8 cellular contexts compared by ENCODE assay signal in the genomic region with DNA sequence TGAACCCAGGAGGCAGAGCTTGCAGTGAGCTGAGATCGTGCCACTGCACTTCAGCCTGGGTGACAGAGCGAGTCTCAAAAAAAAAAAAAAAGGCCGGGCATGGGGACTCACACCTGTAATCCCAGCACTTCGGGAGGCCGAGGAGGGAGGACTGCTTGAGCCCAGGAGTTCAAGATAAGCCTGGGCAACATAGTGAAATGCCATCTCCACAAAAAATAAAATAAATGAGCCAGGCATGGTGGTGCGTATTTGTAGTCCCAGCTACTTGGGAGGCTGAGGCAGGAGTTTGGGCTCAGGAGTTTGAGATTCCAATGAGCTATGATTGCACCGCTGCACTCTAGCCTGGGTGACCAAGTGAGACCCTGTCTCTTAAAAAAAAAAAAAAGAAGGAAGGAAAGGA. TPM values are rescaled to one million over a fixed set of nuclear protein-coding genes. Genes with fewer than 3 reads are reported as not detected.
DNase-seq lines count a peak whose midpoint lies in the region; ATAC-seq, FAIRE-seq and TF ChIP-seq lines count a peak whose summit lies in the region.
"Not testable (repeated sequence)": the region's sequence is repeated elsewhere in the genome, so short reads cannot be mapped to it uniquely, and the experiment has no call there.

No MANE protein-coding gene starts in this region.

- H3K9me3 Mint-ChIP-seq in activated CD4-positive, alpha-beta memory T cell treated with anti-CD3 and anti-CD28 coated beads, Interleukin-2, amount 10 ng/mL, durations not matched to agents 7 days and 5 days; natural killer cell; stimulated activated naive CD8-positive, alpha-beta T cell treated with anti-CD3 and anti-CD28 coated beads, Interleukin-15, Interleukin-2, amounts not matched to agents 100 ng/mL and 50 ng/mL, for 24 hours: not testable (repeated sequence)

- not testable (repeated sequence) for H2AFZ ChIP-seq in ACC112 (ENCODE audit: low read length, unreplicated experiment); GM12878 (ENCODE audit: control insufficient read depth, low read depth, low read length)

- peak overlapping the region; percentile 17; the same call in 1 of the 2 replicates for H3K4me2 ChIP-seq in GM12878 (ENCODE audit: control insufficient read depth, insufficient read depth)

- in situ Hi-C loops in GM12878 (cut with MboI), result not testable (repeated sequence)

- 97% methylated on average over 6 of the region's 7 CpGs for WGBS in GM12878 (ENCODE audit: insufficient coverage, insufficient replicate concordance, low lambda C conversion rate, missing lambda C conversion rate)

- SMC1A ChIA-PET in GM12878 (lab: Charles Lee; ENCODE audit: uncharacterized antibody, unreplicated experiment), result interaction anchor here (1.0 kb wide), 1 partner anchor 23 kb away, joined by 3 read pairs; no protein-coding TSS in a partner anchor

- FAIRE-seq in GM12878 (lab: Jason Lieb, UNC), result not testable (repeated sequence)

- TF ChIP-seq CTCF in RWPE1 (conservative IDR thresholded peaks at IDR 0.05; ENCODE audit: low read depth); GM12878 (IDR thresholded peaks at IDR 0.05 in 2 of 3, conservative IDR thresholded peaks at IDR 0.05 in 1 of 3; ENCODE audit: control insufficient read depth in 2 of 3, extremely low read depth in 1 of 3, insufficient read depth in 1 of 3, low read depth in 3 of 3, low read length in 3 of 3); fibroblast of villous mesenchyme (IDR thresholded peaks at IDR 0.05; ENCODE audit: insufficient read depth, low read depth, low read length); natural killer cell (IDR thresholded peaks at IDR 0.05): not testable (repeated sequence)

- H3K4me3 ChIP-seq in ACC112 (ENCODE audit: low read depth, low read length) (0 out of 2 replicates have a peak overlapping the region, but pooled peaks have one; percentile 45), HUES48 (ENCODE audit: low read depth, low read length) (peak overlapping the region; percentile 97; the same call in 1 of the 2 replicates), fibroblast of villous mesenchyme (ENCODE audit: low read depth, low read length) (peak overlapping the region; percentile 72)
- H3K4me3 ChIP-seq in GM12878, result not testable (repeated sequence)

- H3K27ac Mint-ChIP-seq in activated CD4-positive, alpha-beta memory T cell treated with anti-CD3 and anti-CD28 coated beads, Interleukin-2, amount 10 ng/mL, durations not matched to agents 7 days and 5 days; natural killer cell; stimulated activated naive CD8-positive, alpha-beta T cell treated with anti-CD3 and anti-CD28 coated beads, Interleukin-15, Interleukin-2, amounts not matched to agents 100 ng/mL and 50 ng/mL, for 24 hours: not testable (repeated sequence)

- not testable (repeated sequence) for H3K79me2 ChIP-seq in ACC112 (ENCODE audit: control insufficient read depth, insufficient read depth, low read length, unreplicated experiment); GM12878 (ENCODE audit: control insufficient read depth, insufficient read depth, low read length)

- not testable (repeated sequence) for BruUV-seq in GM12878 (replicated peaks; lab: Mats Ljungman, UMichigan)

- not testable (repeated sequence) for DNase-seq in RWPE1 (ENCODE audit: low spot score); activated CD4-positive, alpha-beta memory T cell treated with anti-CD3 and anti-CD28 coated beads, Interleukin-2, amount 10 ng/mL, durations not matched to agents 7 days and 5 days; GM12878 (ENCODE audit: low read depth, low spot score); fibroblast of villous mesenchyme (ENCODE audit: low read depth); natural killer cell

- TF ChIP-seq RAD21 in GM12878 (IDR thresholded peaks at IDR 0.05; ENCODE audit: insufficient read depth, low read depth, low read length), result not testable (repeated sequence)

- not testable (repeated sequence) for H3K36me3 Mint-ChIP-seq in activated CD4-positive, alpha-beta memory T cell treated with anti-CD3 and anti-CD28 coated beads, Interleukin-2, amount 10 ng/mL, durations not matched to agents 7 days and 5 days (ENCODE audit: low read depth); natural killer cell
- H3K36me3 Mint-ChIP-seq in stimulated activated naive CD8-positive, alpha-beta T cell treated with anti-CD3 and anti-CD28 coated beads, Interleukin-15, Interleukin-2, amounts not matched to agents 100 ng/mL and 50 ng/mL, for 24 hours (ENCODE audit: low read depth), result peaks cover 35% of the 10 kb centered on the region

- not testable (repeated sequence) for TF ChIP-seq EP300 in GM12878 (IDR thresholded peaks at IDR 0.05; ENCODE audit: borderline replicate concordance in 1 of 2, control insufficient read depth in 1 of 2, low read depth in 2 of 2, low read length in 2 of 2)

- H3K36me3 ChIP-seq in ACC112 (ENCODE audit: insufficient read depth, low read length); GM12878 (ENCODE audit: control insufficient read depth in 2 of 2, insufficient read depth in 2 of 2, low read length in 1 of 2): not testable (repeated sequence)
- H3K36me3 ChIP-seq in HUES48 (ENCODE audit: control insufficient read depth, insufficient read depth, low read length), result peaks cover 40% of the 10 kb centered on the region

- not testable (repeated sequence) for ATAC-seq in GM12878, natural killer cell

- not testable (repeated sequence) for TF ChIP-seq POLR2A in GM12878 (IDR thresholded peaks at IDR 0.05; ENCODE audit: low read depth, low read length)

- not testable (repeated sequence) for H3K9me3 ChIP-seq in HUES48 (ENCODE audit: control insufficient read depth, insufficient read depth, low read length); GM12878 (replicated peaks; ENCODE audit: control insufficient read depth, insufficient read depth, low read length)

- not testable (repeated sequence) for H4K20me1 ChIP-seq in GM12878 (ENCODE audit: control insufficient read depth, insufficient read depth)

- not testable (repeated sequence) for H3K9ac ChIP-seq in HUES48 (ENCODE audit: low read depth, low read length); GM12878 (ENCODE audit: control insufficient read depth, insufficient read depth, low read length)

- RAD21 ChIA-PET in GM12878 (lab: Charles Lee; ENCODE audit: unreplicated experiment), result not testable (repeated sequence)

- not testable (repeated sequence) for H3K27ac ChIP-seq in ACC112 (ENCODE audit: low read depth, low read length); HUES48 (ENCODE audit: low read depth, low read length); GM12878 (ENCODE audit: control insufficient read depth, insufficient read depth)
- H3K27ac ChIP-seq in RWPE1, result peak overlapping the region; percentile 18; the same call in 1 of the 2 replicates

- intact Hi-C loops in GM12878 (cut with micrococcal nuclease; ENCODE audit: unreplicated experiment), result loop anchor here (2.0 kb wide), 1 partner anchor 32 kb away; a partner anchor contains a TSS
- intact Hi-C loops in natural killer cell (cut with micrococcal nuclease), result not testable (repeated sequence)

- H3K27me3 Mint-ChIP-seq in activated CD4-positive, alpha-beta memory T cell treated with anti-CD3 and anti-CD28 coated beads, Interleukin-2, amount 10 ng/mL, durations not matched to agents 7 days and 5 days; natural killer cell (ENCODE audit: low read depth in 2 of 2); stimulated activated naive CD8-positive, alpha-beta T cell treated with anti-CD3 and anti-CD28 coated beads, Interleukin-15, Interleukin-2, amounts not matched to agents 100 ng/mL and 50 ng/mL, for 24 hours: not testable (repeated sequence)

- H3K4me1 Mint-ChIP-seq in activated CD4-positive, alpha-beta memory T cell treated with anti-CD3 and anti-CD28 coated beads, Interleukin-2, amount 10 ng/mL, durations not matched to agents 7 days and 5 days, result peaks cover 16% of the 10 kb centered on the region
- H3K4me1 Mint-ChIP-seq in natural killer cell, result not testable (repeated sequence)
- H3K4me1 Mint-ChIP-seq in stimulated activated naive CD8-positive, alpha-beta T cell treated with anti-CD3 and anti-CD28 coated beads, Interleukin-15, Interleukin-2, amounts not matched to agents 100 ng/mL and 50 ng/mL, for 24 hours (ENCODE audit: low read depth), result peaks cover 13% of the 10 kb centered on the region

- CTCF ChIA-PET in RWPE1 (lab: Yijun Ruan, JAX), result interaction anchor here (0.6 kb wide), 1 partner anchor 158 kb away, joined by 5 read pairs; no protein-coding TSS in a partner anchor
- CTCF ChIA-PET in activated CD4-positive, alpha-beta memory T cell treated with anti-CD3 and anti-CD28 coated beads, Interleukin-2, amount 10 ng/mL, durations not matched to agents 7 days and 5 days (lab: Charles Lee), result interaction anchor here (0.7 kb wide), 1 partner anchor 73 kb away, joined by 3 read pairs; a partner anchor contains a TSS
- CTCF ChIA-PET in GM12878 (lab: Yijun Ruan, JAX), result not testable (repeated sequence)

- not testable (repeated sequence) for H3K27me3 ChIP-seq in ACC112 (ENCODE audit: insufficient read depth, low read length); HUES48 (ENCODE audit: control insufficient read depth, insufficient read depth, low read length); GM12878 (replicated peaks in 1 of 2; ENCODE audit: control insufficient read depth in 2 of 2, insufficient read depth in 2 of 2, low read length in 1 of 2)

- H3K4me3 Mint-ChIP-seq in activated CD4-positive, alpha-beta memory T cell treated with anti-CD3 and anti-CD28 coated beads, Interleukin-2, amount 10 ng/mL, durations not matched to agents 7 days and 5 days, result peak overlapping the region; percentile 1
- peak overlapping the region; percentile 77 for H3K4me3 Mint-ChIP-seq in natural killer cell
- peak overlapping the region; percentile 32 for H3K4me3 Mint-ChIP-seq in stimulated activated naive CD8-positive, alpha-beta T cell treated with anti-CD3 and anti-CD28 coated beads, Interleukin-15, Interleukin-2, amounts not matched to agents 100 ng/mL and 50 ng/mL, for 24 hours

- not testable (repeated sequence) for H3K4me1 ChIP-seq in ACC112 (ENCODE audit: control insufficient read depth, insufficient read depth, low read length, unreplicated experiment); HUES48 (ENCODE audit: control insufficient read depth, insufficient read depth, low read length); GM12878 (ENCODE audit: control insufficient read depth, insufficient read depth, low read length)

- POLR2A ChIA-PET in RWPE1 (lab: Yijun Ruan, JAX; ENCODE audit: low non-redundant PET) (interaction anchor here (1.0 kb wide), 1 partner anchor 19 kb away, joined by 6 read pairs; a partner anchor contains a TSS), GM12878 (lab: Charles Lee) (interaction anchor here (0.6 kb wide), 1 partner anchor 32 kb away, joined by 3 read pairs; no protein-coding TSS in a partner anchor)
- POLR2A ChIA-PET in activated CD4-positive, alpha-beta memory T cell treated with anti-CD3 and anti-CD28 coated beads, Interleukin-2, amount 10 ng/mL, durations not matched to agents 7 days and 5 days (lab: Charles Lee), result not testable (repeated sequence)

RNA-seq across cellular contexts. Expression of a gene that starts 18.7 kb away (rescaled TPM):
- total RNA-seq in activated CD4-positive, alpha-beta memory T cell treated with anti-CD3 and anti-CD28 coated beads, Interleukin-2, amount 10 ng/mL, durations not matched to agents 7 days and 5 days, result 10 to 100 TPM; 12.0 to 13.7 TPM
- total RNA-seq in GM12878 (2013; cell fraction: nucleolus; rRNA removed), result 6.6 and 6.8 TPM in 2 replicates
- total RNA-seq in GM12878 (2014; rRNA removed) (35.3 and 36.4 TPM in 2 replicates), GM12878 (2014; rRNA removed; fragmentation: Illumina TruSeq; extraction: Trizol) (20.1 and 21.2 TPM in 2 replicates), GM12878 (2021) (24.8 and 25.0 TPM in 2 replicates), fibroblast of villous mesenchyme (106 and 125 TPM in 2 replicates), natural killer cell (1 to 10 TPM; 2.8 to 4.1 (median 3.8) TPM)
- polyA plus RNA-seq in GM12878 (2011; ENCODE audit: low read depth), result 7.9 TPM
- polyA plus RNA-seq in GM12878 (2011; rRNA removed) (15.4 and 16.2 TPM in 2 replicates), GM12878 (2014; fragmentation: Illumina TruSeq; extraction: Trizol) (9.1 and 23.0 TPM in 2 replicates), GM12878 (2014; fragmentation: Nextera tagmentation; extraction: Ambion mirVana) (10 to 100 TPM in 1 of 2 experiments, 1 to 10 TPM in 1; 5.2 to 10.5 TPM), GM12878 (2014; rRNA removed) (21.6 and 28.3 TPM in 2 replicates), GM12878 (2016; fragmentation: Nextera tagmentation; extraction: Ambion mirVana) (10 to 100 TPM; 24.8 to 26.1 TPM)
- 18.9 and 23.5 TPM in 2 replicates for polyA plus RNA-seq in GM12878 (2011; cell fraction: cytosol; rRNA removed)
- 6.8 and 9.3 TPM in 2 replicates for polyA plus RNA-seq in GM12878 (2011; cell fraction: nucleus; rRNA removed)
- polyA plus RNA-seq in GM12878 (2012), result 10.3 and 10.6 TPM in 2 replicates
- polyA minus RNA-seq in GM12878 (2011; rRNA and poly(A)+ RNA removed), result 16.5 and 17.5 TPM in 2 replicates
- polyA minus RNA-seq in GM12878 (2011; cell fraction: cytosol; rRNA and poly(A)+ RNA removed), result 9.1 and 14.1 TPM in 2 replicates
- 8.2 and 17.2 TPM in 2 replicates for polyA minus RNA-seq in GM12878 (2011; cell fraction: nucleus; rRNA and poly(A)+ RNA removed)

RNA-seq across cellular contexts. Expression of a gene that starts 19.0 kb away (rescaled TPM):
- total RNA-seq in activated CD4-positive, alpha-beta memory T cell treated with anti-CD3 and anti-CD28 coated beads, Interleukin-2, amount 10 ng/mL, durations not matched to agents 7 days and 5 days, result 100 to 1,000 TPM; 105 TPM
- 96.4 and 103 TPM in 2 replicates for total RNA-seq in GM12878 (2013; cell fraction: nucleolus; rRNA removed)
- total RNA-seq in GM12878 (2014; rRNA removed) (263 and 264 TPM in 2 replicates), GM12878 (2014; rRNA removed; fragmentation: Illumina TruSeq; extraction: Trizol) (324 and 357 TPM in 2 replicates), GM12878 (2021) (202 and 206 TPM in 2 replicates), fibroblast of villous mesenchyme (148 and 187 TPM in 2 replicates), natural killer cell (10 to 100 TPM; 48.1 to 65.3 (median 48.3) TPM)
- 162 TPM for polyA plus RNA-seq in GM12878 (2011; ENCODE audit: low read depth)
- polyA plus RNA-seq in GM12878 (2011; rRNA removed) (346 and 392 TPM in 2 replicates), GM12878 (2014; fragmentation: Illumina TruSeq; extraction: Trizol) (272 and 346 TPM in 2 replicates), GM12878 (2014; fragmentation: Nextera tagmentation; extraction: Ambion mirVana) (100 to 1,000 TPM; 191 to 319 TPM), GM12878 (2014; rRNA removed) (247 and 252 TPM in 2 replicates), GM12878 (2016; fragmentation: Nextera tagmentation; extraction: Ambion mirVana) (100 to 1,000 TPM; 455 to 480 TPM)
- polyA plus RNA-seq in GM12878 (2011; cell fraction: cytosol; rRNA removed), result 129 and 184 TPM in 2 replicates
- 131 and 175 TPM in 2 replicates for polyA plus RNA-seq in GM12878 (2011; cell fraction: nucleus; rRNA removed)
- 121 and 132 TPM in 2 replicates for polyA plus RNA-seq in GM12878 (2012)
- 170 and 321 TPM in 2 replicates for polyA minus RNA-seq in GM12878 (2011; rRNA and poly(A)+ RNA removed)
- 57.2 and 72.0 TPM in 2 replicates for polyA minus RNA-seq in GM12878 (2011; cell fraction: cytosol; rRNA and poly(A)+ RNA removed)
- 42.2 and 64.6 TPM in 2 replicates for polyA minus RNA-seq in GM12878 (2011; cell fraction: nucleus; rRNA and poly(A)+ RNA removed)

RNA-seq across cellular contexts. Expression of a gene that starts 31.5 kb away (rescaled TPM):
- 100 to 1,000 TPM; 118 to 119 TPM for total RNA-seq in activated CD4-positive, alpha-beta memory T cell treated with anti-CD3 and anti-CD28 coated beads, Interleukin-2, amount 10 ng/mL, durations not matched to agents 7 days and 5 days
- total RNA-seq in GM12878 (2013; cell fraction: nucleolus; rRNA removed), result 149 and 163 TPM in 2 replicates
- total RNA-seq in GM12878 (2014; rRNA removed), result 84.6 and 96.1 TPM in 2 replicates
- total RNA-seq in GM12878 (2014; rRNA removed; fragmentation: Illumina TruSeq; extraction: Trizol), result 70.8 and 72.4 TPM in 2 replicates
- total RNA-seq in GM12878 (2021), result 102 and 103 TPM in 2 replicates
- polyA plus RNA-seq in GM12878 (2011; ENCODE audit: low read depth), result 42.2 TPM
- polyA plus RNA-seq in GM12878 (2011; rRNA removed), result 57.6 and 70.5 TPM in 2 replicates
- 81.9 and 86.5 TPM in 2 replicates for polyA plus RNA-seq in GM12878 (2011; cell fraction: cytosol; rRNA removed)
- polyA plus RNA-seq in GM12878 (2011; cell fraction: nucleus; rRNA removed), result 170 and 178 TPM in 2 replicates
- 77.6 and 84.4 TPM in 2 replicates for polyA plus RNA-seq in GM12878 (2012)
- polyA plus RNA-seq in GM12878 (2014; fragmentation: Illumina TruSeq; extraction: Trizol), result 87.4 and 106 TPM in 2 replicates
- 10 to 100 TPM; 39.9 to 62.4 TPM for polyA plus RNA-seq in GM12878 (2014; fragmentation: Nextera tagmentation; extraction: Ambion mirVana)
- 85.7 and 93.0 TPM in 2 replicates for polyA plus RNA-seq in GM12878 (2014; rRNA removed)
- 10 to 100 TPM; 67.7 to 72.6 TPM for polyA plus RNA-seq in GM12878 (2016; fragmentation: Nextera tagmentation; extraction: Ambion mirVana)
- polyA minus RNA-seq in GM12878 (2011; rRNA and poly(A)+ RNA removed), result 53.3 and 94.2 TPM in 2 replicates
- polyA minus RNA-seq in GM12878 (2011; cell fraction: cytosol; rRNA and poly(A)+ RNA removed), result 31.7 and 32.2 TPM in 2 replicates
- polyA minus RNA-seq in GM12878 (2011; cell fraction: nucleus; rRNA and poly(A)+ RNA removed), result 41.7 and 51.2 TPM in 2 replicates
- total RNA-seq in fibroblast of villous mesenchyme, result 167 and 209 TPM in 2 replicates
- total RNA-seq in natural killer cell, result 100 to 1,000 TPM; 130 to 147 (median 136) TPM

Comparison
In these comparisons a context has a peak if more than half of its experiments do, and no peak if none do; other contexts are left out.
1. H3K4me3 Mint-ChIP-seq: peak in every context shown above with its lines; median percentile 77 in natural killer cell; 32 in stimulated activated naive CD8-positive, alpha-beta T cell treated with anti-CD3 and anti-CD28 coated beads, Interleukin-15, Interleukin-2, amounts not matched to agents 100 ng/mL and 50 ng/mL, for 24 hours; 1 in activated CD4-positive, alpha-beta memory T cell treated with anti-CD3 and anti-CD28 coated beads, Interleukin-2, amount 10 ng/mL, durations not matched to agents 7 days and 5 days.